In genomic region chr11:11432621-11433319, GRCh38 we compare ENCODE assay signal across 26 cellular contexts.
"Had no signal": no experiment of that assay in that cellular context is flagged by ENCODE, and none has a peak within 500 bp of the region (broad histone marks: within the 10 kb centered on the region; RNA-seq: fewer than 3 reads in every experiment).

No MANE protein-coding gene starts in this region.

- H3K4me3 ChIP-seq: ascending aorta, body of pancreas, cardiac muscle cell, SK-N-MC had no signal

- H3K4me1 Mint-ChIP-seq: activated CD4-positive, alpha-beta T cell treated with anti-CD3 and anti-CD28 coated beads, Interleukin-2, amount 10 ng/mL, durations not matched to agents 7 days and 5 days; activated naive CD8-positive, alpha-beta T cell treated with anti-CD3 and anti-CD28 coated beads, Interleukin-2, amount 50 U/mL, for 24 hours; T-cell had no signal

- H3K9me3 ChIP-seq: ascending aorta, body of pancreas had no signal

- H3K4me3 Mint-ChIP-seq: activated CD4-positive, alpha-beta memory T cell treated with anti-CD3 and anti-CD28 coated beads for 36 hours; activated CD4-positive, alpha-beta T cell treated with anti-CD3 and anti-CD28 coated beads, Interleukin-2, amount 10 ng/mL, durations not matched to agents 7 days and 5 days; activated naive CD8-positive, alpha-beta T cell treated with anti-CD3 and anti-CD28 coated beads, Interleukin-2, amount 50 U/mL, for 24 hours; activated T-cell treated with anti-CD3 and anti-CD28 coated beads, Interleukin-2, amount 50 U/mL, for 4 hours; T-cell had no signal

- H3K27ac Mint-ChIP-seq: activated CD4-positive, alpha-beta memory T cell treated with anti-CD3 and anti-CD28 coated beads for 36 hours; activated CD4-positive, alpha-beta T cell treated with anti-CD3 and anti-CD28 coated beads, Interleukin-2, amount 10 ng/mL, durations not matched to agents 7 days and 5 days; activated naive CD4-positive, alpha-beta T cell treated with anti-CD3 and anti-CD28 coated beads, Interleukin-2, amount 50 U/mL, for 72 hours; activated naive CD8-positive, alpha-beta T cell treated with anti-CD3 and anti-CD28 coated beads, Interleukin-2, amount 50 U/mL, for 24 hours; T-cell had no signal

- ATAC-seq: activated naive CD4-positive, alpha-beta T cell treated with anti-CD3 and anti-CD28 coated beads, Interleukin-2, amount 50 U/mL, for 72 hours; activated naive CD8-positive, alpha-beta T cell treated with anti-CD3 and anti-CD28 coated beads, Interleukin-2, amount 50 U/mL, for 24 hours; activated T-cell treated with anti-CD3 and anti-CD28 coated beads, Interleukin-2, amount 50 U/mL, for 4 hours; body of pancreas; Panc1; T-cell had no signal

- H3K36me3 Mint-ChIP-seq: activated CD4-positive, alpha-beta memory T cell treated with anti-CD3 and anti-CD28 coated beads for 36 hours; activated naive CD4-positive, alpha-beta T cell treated with anti-CD3 and anti-CD28 coated beads, Interleukin-2, amount 50 U/mL, for 72 hours; T-cell had no signal

- DNase-seq: activated CD4-positive, alpha-beta memory T cell treated with anti-CD3 and anti-CD28 coated beads for 36 hours; activated CD4-positive, alpha-beta T cell treated with anti-CD3 and anti-CD28 coated beads, Interleukin-2, amount 10 ng/mL, durations not matched to agents 7 days and 5 days; activated CD4-positive, CD25-positive, alpha-beta regulatory T cell; activated CD8-positive, alpha-beta memory T cell treated with anti-CD3 and anti-CD28 coated beads for 24 hours; activated effector memory CD4-positive, alpha-beta T cell treated with anti-CD3 and anti-CD28 coated beads, Interleukin-2, amount 50 U/mL, for 16 hours; activated naive CD4-positive, alpha-beta T cell treated with Interleukin-2 at 50 U/mL for 16 hours; activated naive CD8-positive, alpha-beta T cell treated with anti-CD3 and anti-CD28 coated beads, Interleukin-2, amount 50 U/mL, for 24 hours; activated T-cell treated with anti-CD3 and anti-CD28 coated beads, Interleukin-2, amount 50 U/mL, for 4 hours; amniotic stem cell; body of pancreas; MM.1S; NCI-H146; NCI-H187 treated with DMSO at 0.1 percent for 48 hours; NCI-H2081 treated with DMSO at 0.1 percent for 48 hours; NCI-H2171; NCI-H226; NCI-H526 treated with DMSO at 0.1 percent for 48 hours; NCI-H82; T-cell; T-helper 2 cell had no signal

- H3K27ac ChIP-seq: ascending aorta, body of pancreas, cardiac muscle cell, SK-N-MC, VCaP had no signal

- H3K27me3 Mint-ChIP-seq: activated CD4-positive, alpha-beta memory T cell treated with anti-CD3 and anti-CD28 coated beads for 36 hours; activated CD4-positive, alpha-beta T cell treated with anti-CD3 and anti-CD28 coated beads, Interleukin-2, amount 10 ng/mL, durations not matched to agents 7 days and 5 days had no signal

- H3K36me3 ChIP-seq: cardiac muscle cell had no signal

- H3K9me3 Mint-ChIP-seq: activated CD4-positive, alpha-beta memory T cell treated with anti-CD3 and anti-CD28 coated beads for 36 hours; activated CD4-positive, alpha-beta T cell treated with anti-CD3 and anti-CD28 coated beads, Interleukin-2, amount 10 ng/mL, durations not matched to agents 7 days and 5 days; activated naive CD4-positive, alpha-beta T cell treated with anti-CD3 and anti-CD28 coated beads, Interleukin-2, amount 50 U/mL, for 72 hours; activated naive CD8-positive, alpha-beta T cell treated with anti-CD3 and anti-CD28 coated beads, Interleukin-2, amount 50 U/mL, for 24 hours; activated T-cell treated with anti-CD3 and anti-CD28 coated beads, Interleukin-2, amount 50 U/mL, for 4 hours; T-cell had no signal

- H3K27me3 ChIP-seq: ascending aorta, body of pancreas, cardiac muscle cell had no signal
